In the genomic region with DNA sequence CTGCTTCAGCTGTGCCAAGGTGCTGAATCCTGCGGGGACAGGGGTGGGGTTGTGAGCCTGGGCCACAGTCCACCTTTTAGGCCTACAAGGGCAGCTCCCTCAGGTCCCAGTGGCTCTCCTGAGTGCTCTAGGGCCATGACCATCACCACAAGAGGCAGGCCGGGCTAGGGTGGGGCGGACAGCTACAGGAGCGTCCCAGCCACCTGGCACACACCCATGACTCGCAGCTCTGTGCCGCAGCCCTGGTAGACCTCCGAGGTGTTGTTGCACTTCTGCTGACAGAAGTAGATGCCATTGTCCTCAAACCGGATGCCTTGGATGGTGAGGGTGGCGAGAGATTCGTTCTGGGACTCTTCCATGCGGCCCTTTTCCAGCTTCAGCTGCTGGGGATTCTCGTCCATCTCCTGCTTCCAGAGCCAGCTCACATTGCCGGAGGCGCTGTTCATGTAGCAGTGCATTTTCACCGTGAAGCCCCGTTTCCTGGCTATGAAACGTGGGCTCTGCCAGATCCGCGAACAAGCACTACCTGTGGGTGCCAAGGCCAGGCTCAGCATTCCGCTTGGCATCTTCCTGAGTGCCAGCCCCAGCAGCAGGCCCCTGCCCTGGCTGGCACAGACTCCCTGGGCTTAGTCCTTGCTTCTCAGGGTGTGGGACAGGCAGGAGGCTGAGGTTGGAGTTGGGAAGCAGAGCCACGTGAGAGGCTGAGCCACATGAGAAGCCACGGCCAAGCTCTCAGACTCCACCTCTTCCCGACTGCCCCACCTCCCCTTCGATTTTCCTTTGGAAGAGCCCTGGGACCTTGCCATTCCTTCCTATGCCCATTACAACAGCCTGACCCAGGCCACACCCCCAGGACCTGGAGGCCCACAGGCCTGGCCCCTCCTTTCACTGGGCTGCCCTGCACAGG, we compare ENCODE assay signal across 14 cellular contexts. TPM values are rescaled to one million over a fixed set of nuclear protein-coding genes. Genes with fewer than 3 reads are reported as not detected.
DNase-seq lines count a peak whose midpoint lies in the region; ATAC-seq, FAIRE-seq and TF ChIP-seq lines count a peak whose summit lies in the region.
"Had no signal": no experiment of that assay in that cellular context is flagged by ENCODE, and none has a peak within 500 bp of the region (broad histone marks: within the 10 kb centered on the region; RNA-seq: fewer than 3 reads in every experiment).

No MANE protein-coding gene starts in this region.

- peaks cover 13% of the 10 kb centered on the region for H3K4me1 Mint-ChIP-seq in GM23338

- no peak for TF ChIP-seq RAD21 in A549 (conservative IDR thresholded peaks at IDR 0.05 in 1 of 2, IDR thresholded peaks at IDR 0.05 in 1 of 2)

- H3K4me3 ChIP-seq in A549 (no peak overlapping the region), GM23338 (no peak overlapping the region), mononuclear cell (ENCODE audit: low read length) (peak overlapping the region; percentile 60)

- TF ChIP-seq CTCF in A549 (IDR thresholded peaks at IDR 0.05) (no peak), GM23338 (conservative IDR thresholded peaks at IDR 0.05; ENCODE audit: low read depth in 2 of 2) (no peak)

- WGBS in A549 (ENCODE audit: missing lambda C conversion rate) = 83% methylated on average over 23 of the region's 24 CpGs

- CTCF ChIA-PET in A549 (lab: Yijun Ruan, JAX) = interaction anchor here (0.8 to 9.0 kb wide), 14 partner anchors 10 to 352 kb away, joined by 3 to 132 read pairs (median 6); a partner anchor contains a TSS

- H3K9me2 ChIP-seq in GM23338 (ENCODE audit: insufficient read depth) = no peaks in the 10 kb centered on the region

- H3K27ac ChIP-seq in A549 (no peak overlapping the region), GM23338 (ENCODE audit: low read depth) (no peak overlapping the region)

- no peaks in the 10 kb centered on the region for H3K79me2 ChIP-seq in GM23338 (replicated peaks; ENCODE audit: insufficient read depth)

- TF ChIP-seq EP300 in A549 (IDR thresholded peaks at IDR 0.05) = no peak

- H3K4me1 ChIP-seq in A549 (no peaks in the 10 kb centered on the region), GM23338 (ENCODE audit: insufficient read depth) (peaks cover 14% of the 10 kb centered on the region; the same call in 1 of the 2 replicates), mononuclear cell (ENCODE audit: insufficient read depth, low read length) (peaks cover 56% of the 10 kb centered on the region)

- peaks cover 8% of the 10 kb centered on the region for H3K27me3 Mint-ChIP-seq in GM23338 (ENCODE audit: insufficient read depth, low read depth, poor library complexity)

- no peaks in the 10 kb centered on the region for H3K27me3 ChIP-seq in GM23338 (ENCODE audit: insufficient read depth)
- no peaks in the 10 kb centered on the region for H3K27me3 ChIP-seq in mononuclear cell (ENCODE audit: insufficient read depth, low read length)

- no peaks in the 10 kb centered on the region for H3K36me3 Mint-ChIP-seq in GM23338 (ENCODE audit: low read depth)

- no peaks in the 10 kb centered on the region for H3F3A ChIP-seq in GM23338 (replicated peaks; ENCODE audit: low read depth)

- H3K36me3 ChIP-seq in GM23338 (ENCODE audit: insufficient read depth) = no peaks in the 10 kb centered on the region

- H3K4me2 ChIP-seq in A549 (no peak overlapping the region), GM23338 (0 out of 2 replicates have a peak overlapping the region, but pooled peaks have one; percentile 64)

- no peak overlapping the region for H3K27ac Mint-ChIP-seq in GM23338
- H3K27ac Mint-ChIP-seq: activated T-cell treated with anti-CD3 and anti-CD28 coated beads, Interleukin-2, amount 50 U/mL, for 72 hours had no signal

- no peaks in the 10 kb centered on the region for H3K9me3 Mint-ChIP-seq in GM23338
- H3K9me3 Mint-ChIP-seq: activated T-cell treated with anti-CD3 and anti-CD28 coated beads, Interleukin-2, amount 50 U/mL, for 72 hours had no signal

- H3K4me3 Mint-ChIP-seq in GM23338 = no peak overlapping the region

- no peak for TF ChIP-seq POLR2A in A549 (IDR thresholded peaks at IDR 0.05; ENCODE audit: low read length)

- H3K9me3 ChIP-seq in A549 (no peaks in the 10 kb centered on the region), mononuclear cell (ENCODE audit: low read depth, low read length) (no peaks in the 10 kb centered on the region)

- peak; percentile 30 to 43; a peak in 3 of 6 replicates for ATAC-seq in A549
- peak; percentile 60 for ATAC-seq in GM23338
- ATAC-seq in GM21381 (IDR thresholded peaks at IDR 0.05; ENCODE audit: unreplicated experiment) = no peak
- no peak for ATAC-seq in GM21526 (IDR thresholded peaks at IDR 0.05; ENCODE audit: low FRiP score, unreplicated experiment)

- H2AFZ ChIP-seq in GM23338 = no peak overlapping the region

- H4K20me1 ChIP-seq in GM23338 (replicated peaks; ENCODE audit: insufficient read depth) = no peaks in the 10 kb centered on the region

- no peak for FAIRE-seq in A549 (lab: Jason Lieb, UNC)
- FAIRE-seq in RCC 7860 (lab: Jason Lieb, UNC) = no peak

- POLR2A ChIA-PET in A549 (lab: Yijun Ruan, JAX) = no interaction called here

- no peak for DNase-seq in A549 (ENCODE audit: low read depth in 1 of 2, low spot score in 1 of 2)
- peak; percentile 35 for DNase-seq in GM23338 (ENCODE audit: low spot score)
- DNase-seq in cerebellum (ENCODE audit: low spot score) = peak; percentile 36
- DNase-seq in SW 1271 (lab: John Stamatoyannopoulos, UW) = no peak
- no peak for DNase-seq in RCC 7860 (ENCODE audit: low spot score)
- DNase-seq: activated T-cell treated with anti-CD3 and anti-CD28 coated beads, Interleukin-2, amount 50 U/mL, for 72 hours; central memory CD4-positive, alpha-beta T cell; midbrain; NCI-H2171 treated with DMSO at 0.1 percent for 48 hours had no signal

TF ChIP-seq in A549, 52 proteins besides CTCF, POLR2A, EP300 and RAD21 (continues in another document):
- TF ChIP-seq CBX8 (IDR thresholded peaks at IDR 0.05) (no peak), FOSL2 (IDR thresholded peaks at IDR 0.05) (no peak), FOSL2 (CRISPR knock-in tag; IDR thresholded peaks at IDR 0.05) (no peak), CBX2 (IDR thresholded peaks at IDR 0.05; ENCODE audit: borderline replicate concordance, low read depth) (no peak)

TF ChIP-seq in GM23338, 12 proteins besides CTCF, POLR2A, EP300 and RAD21 (continues in another document):
- TF ChIP-seq, protein P1, sequence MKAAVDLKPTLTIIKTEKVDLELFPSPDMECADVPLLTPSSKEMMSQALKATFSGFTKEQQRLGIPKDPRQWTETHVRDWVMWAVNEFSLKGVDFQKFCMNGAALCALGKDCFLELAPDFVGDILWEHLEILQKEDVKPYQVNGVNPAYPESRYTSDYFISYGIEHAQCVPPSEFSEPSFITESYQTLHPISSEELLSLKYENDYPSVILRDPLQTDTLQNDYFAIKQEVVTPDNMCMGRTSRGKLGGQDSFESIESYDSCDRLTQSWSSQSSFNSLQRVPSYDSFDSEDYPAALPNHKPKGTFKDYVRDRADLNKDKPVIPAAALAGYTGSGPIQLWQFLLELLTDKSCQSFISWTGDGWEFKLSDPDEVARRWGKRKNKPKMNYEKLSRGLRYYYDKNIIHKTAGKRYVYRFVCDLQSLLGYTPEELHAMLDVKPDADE (IDR thresholded peaks at IDR 0.05) = no peak

RNA-seq across cellular contexts. Expression of a gene that starts 2.0 kb away (rescaled TPM):
- polyA plus RNA-seq in A549 (2011; rRNA removed) (0.14 and 0.19 TPM in 2 replicates), A549 (2017; fragmentation: RNase III; extraction: RNeasy Plus Mini Kit Qiagen cat#74134 plus additional on column Dnase treatment) (not detected in 3 replicates), GM23338 (2016; fragmentation: Nextera tagmentation; extraction: Ambion mirVana) (1.5 and 2.5 TPM in 2 replicates)
- polyA plus RNA-seq in A549 (2012; cell fraction: cytosol; rRNA removed) = 0.08 and 0.17 TPM in 2 replicates
- 0.05 TPM in 1 of 2 replicates, not detected in the other for polyA plus RNA-seq in A549 (2012; cell fraction: nucleus; rRNA removed)
- not detected in 2 replicates for polyA minus RNA-seq in A549 (2011; rRNA and poly(A)+ RNA removed)
- 1.3 and 3.0 TPM in 2 replicates for total RNA-seq in GM23338 (2014; rRNA removed; shearing (Covaris generic))
- total RNA-seq in cerebellum (not detected), mononuclear cell (26.0 TPM)

RNA-seq across cellular contexts. Expression of a gene that starts 11.5 kb away (rescaled TPM):
- polyA plus RNA-seq in A549 (2011; rRNA removed) (not detected in 2 replicates), A549 (2017; fragmentation: RNase III; extraction: RNeasy Plus Mini Kit Qiagen cat#74134 plus additional on column Dnase treatment) (not detected in 3 replicates), GM23338 (2016; fragmentation: Nextera tagmentation; extraction: Ambion mirVana) (0.57 TPM in 1 of 2 replicates, not detected in the other)
- not detected in 2 replicates for polyA plus RNA-seq in A549 (2012; cell fraction: cytosol; rRNA removed)
- polyA plus RNA-seq in A549 (2012; cell fraction: nucleus; rRNA removed) = not detected in 2 replicates
- polyA minus RNA-seq in A549 (2011; rRNA and poly(A)+ RNA removed) = not detected in 2 replicates
- not detected in 2 replicates for total RNA-seq in GM23338 (2014; rRNA removed; shearing (Covaris generic))
- total RNA-seq in cerebellum (not detected), mononuclear cell (not detected)
- total RNA-seq: activated T-cell treated with anti-CD3 and anti-CD28 coated beads, Interleukin-2, amount 50 U/mL, for 72 hours; glomerular endothelial cell had no signal
- polyA plus RNA-seq: BJ had no signal

RNA-seq across cellular contexts. Expression of a gene that starts 19.1 kb away (rescaled TPM):
- not detected in 2 replicates for polyA plus RNA-seq in A549 (2011; rRNA removed)
- not detected in 2 replicates for polyA plus RNA-seq in A549 (2012; cell fraction: cytosol; rRNA removed)
- polyA plus RNA-seq in A549 (2012; cell fraction: nucleus; rRNA removed) = not detected in 2 replicates
- polyA plus RNA-seq in A549 (2017; fragmentation: RNase III; extraction: RNeasy Plus Mini Kit Qiagen cat#74134 plus additional on column Dnase treatment) = not detected in 3 replicates
- not detected in 2 replicates for polyA minus RNA-seq in A549 (2011; rRNA and poly(A)+ RNA removed)
- not detected in 2 replicates for total RNA-seq in GM23338 (2014; rRNA removed; shearing (Covaris generic))
- polyA plus RNA-seq in GM23338 (2016; fragmentation: Nextera tagmentation; extraction: Ambion mirVana) = 0.44 TPM in 1 of 2 replicates, not detected in the other
- not detected for total RNA-seq in cerebellum
- not detected for total RNA-seq in mononuclear cell
- total RNA-seq: activated T-cell treated with anti-CD3 and anti-CD28 coated beads, Interleukin-2, amount 50 U/mL, for 72 hours; glomerular endothelial cell had no signal
- polyA plus RNA-seq: BJ had no signal

RNA-seq across cellular contexts. Expression of a gene that starts 33.7 kb away (rescaled TPM):
- polyA plus RNA-seq in A549 (2011; rRNA removed) (not detected in 2 replicates), A549 (2017; fragmentation: RNase III; extraction: RNeasy Plus Mini Kit Qiagen cat#74134 plus additional on column Dnase treatment) (not detected in 3 replicates), GM23338 (2016; fragmentation: Nextera tagmentation; extraction: Ambion mirVana) (0.68 TPM in 1 of 2 replicates, not detected in the other)
- polyA plus RNA-seq in A549 (2012; cell fraction: cytosol; rRNA removed) = not detected in 2 replicates
- not detected in 2 replicates for polyA plus RNA-seq in A549 (2012; cell fraction: nucleus; rRNA removed)
- polyA minus RNA-seq in A549 (2011; rRNA and poly(A)+ RNA removed) = not detected in 2 replicates
- total RNA-seq in GM23338 (2014; rRNA removed; shearing (Covaris generic)) = not detected in 2 replicates
- total RNA-seq in cerebellum (3.6 TPM), mononuclear cell (not detected)
- total RNA-seq: activated T-cell treated with anti-CD3 and anti-CD28 coated beads, Interleukin-2, amount 50 U/mL, for 72 hours; glomerular endothelial cell had no signal
- polyA plus RNA-seq: BJ had no signal

RNA-seq across cellular contexts. Expression of a gene that starts 42.6 kb away (rescaled TPM):
- polyA plus RNA-seq in A549 (2011; rRNA removed) (0.06 and 0.17 TPM in 2 replicates), A549 (2017; fragmentation: RNase III; extraction: RNeasy Plus Mini Kit Qiagen cat#74134 plus additional on column Dnase treatment) (0.03 to 0.08 TPM (median 0.03 TPM) in 3 replicates), GM23338 (2016; fragmentation: Nextera tagmentation; extraction: Ambion mirVana) (2.3 and 2.5 TPM in 2 replicates)
- polyA plus RNA-seq in A549 (2012; cell fraction: cytosol; rRNA removed) = 0.03 and 0.07 TPM in 2 replicates
- 0.05 TPM in 2 replicates for polyA plus RNA-seq in A549 (2012; cell fraction: nucleus; rRNA removed)
- 0.45 and 0.88 TPM in 2 replicates for polyA minus RNA-seq in A549 (2011; rRNA and poly(A)+ RNA removed)
- 7.9 and 8.5 TPM in 2 replicates for total RNA-seq in GM23338 (2014; rRNA removed; shearing (Covaris generic))
- total RNA-seq in cerebellum (0.09 TPM), mononuclear cell (under 0.01 TPM)
- total RNA-seq: glomerular endothelial cell had no signal
- polyA plus RNA-seq: BJ had no signal

Comparison
In these comparisons a context has a peak if more than half of its experiments do, and no peak if none do; other contexts are left out.
1. ATAC-seq: peak in A549 (2 of 2) and GM23338 (single experiment); none in GM21381 (single experiment) and GM21526 (single experiment).
2. DNase-seq: peak in GM23338 (single experiment) and cerebellum (single experiment); none in A549 (0 of 2), SW 1271 (0 of 2) and RCC 7860 (single experiment).